21 cellular contexts compared by ENCODE assay signal in genomic region chr21:44791993-44792392, GRCh38. TPM values are rescaled to one million over a fixed set of nuclear protein-coding genes. Genes with fewer than 3 reads are reported as not detected.
DNase-seq lines count a peak whose midpoint lies in the region; ATAC-seq and TF ChIP-seq lines count a peak whose summit lies in the region.
"Had no signal": no experiment of that assay in that cellular context is flagged by ENCODE, and none has a peak within 500 bp of the region (broad histone marks: within the 10 kb centered on the region; RNA-seq: fewer than 3 reads in every experiment).

No MANE protein-coding gene starts in this region.

- peaks cover 4 to 33% (median 27%) of the 10 kb centered on the region in 4 donors for H3K4me1 ChIP-seq in liver (ENCODE audit: control insufficient read depth in 4 of 4, insufficient read depth in 4 of 4, low read length in 3 of 4)

- no peaks in the 10 kb centered on the region for H3K9me3 ChIP-seq in liver (ENCODE audit: control insufficient read depth in 4 of 4, low read length in 3 of 4)

- H3K9ac ChIP-seq in liver (ENCODE audit: low read depth in 1 of 2, low read length in 2 of 2), result no peak overlapping the region
- H3K9ac ChIP-seq: KMS-11 had no signal

- no peak for ATAC-seq in stimulated activated naive CD8-positive, alpha-beta T cell treated with anti-CD3 and anti-CD28 coated beads, Interleukin-15, Interleukin-2, amounts not matched to agents 100 U/mL and 50 U/mL, for 24 hours
- no peak for ATAC-seq in WTC11
- ATAC-seq in HG03108 (IDR thresholded peaks at IDR 0.05; ENCODE audit: unreplicated experiment), result no peak
- ATAC-seq: Panc1 had no signal

- 85% methylated on average over 5 of the region's 5 CpGs for WGBS in liver

- DNase-seq in stimulated activated naive CD8-positive, alpha-beta T cell treated with anti-CD3 and anti-CD28 coated beads, Interleukin-15, Interleukin-2, amounts not matched to agents 100 U/mL and 50 U/mL, for 24 hours, result no peak
- DNase-seq in WTC11 (ENCODE audit: low spot score) (no peak), activated gamma-delta T cell (lab: John Stamatoyannopoulos, UW) (no peak), HT-29 (ENCODE audit: low spot score) (no peak)
- DNase-seq: Calu3; CD4-positive, alpha-beta T cell; DMS153; H7; IMR-90; NCI-H1105; NCI-H146; NCI-H2029; NCI-H2171; NCI-H345; NCI-H524 treated with DMSO at 0.1 percent for 48 hours; NCI-H82 had no signal

- TF ChIP-seq CTCF in WTC11 (IDR thresholded peaks at IDR 0.05), result no peak
- no peak for TF ChIP-seq CTCF in liver (IDR thresholded peaks at IDR 0.05; ENCODE audit: low read depth, low read length, missing input control)

- no peaks in the 10 kb centered on the region for H3K9me3 Mint-ChIP-seq in stimulated activated naive CD8-positive, alpha-beta T cell treated with anti-CD3 and anti-CD28 coated beads, Interleukin-15, Interleukin-2, amounts not matched to agents 100 ng/mL and 50 ng/mL, for 24 hours
- H3K9me3 Mint-ChIP-seq in WTC11, result peaks cover 6% of the 10 kb centered on the region; the same call in 1 of the 2 replicates
- H3K9me3 Mint-ChIP-seq: CD4-positive, alpha-beta T cell had no signal

- POLR2A ChIA-PET in WTC11 (lab: Charles Lee), result no interaction called here

- no peak for TF ChIP-seq RAD21 in liver (IDR thresholded peaks at IDR 0.05)

- no peak overlapping the region for H3K27ac ChIP-seq in liver (ENCODE audit: low read depth in 1 of 2, low read length in 2 of 2)
- H3K27ac ChIP-seq: KMS-11 had no signal

- no peaks in the 10 kb centered on the region for H3K27me3 ChIP-seq in liver (ENCODE audit: control insufficient read depth in 4 of 4, insufficient read depth in 4 of 4, low read length in 3 of 4)

- H3K4me1 Mint-ChIP-seq in stimulated activated naive CD8-positive, alpha-beta T cell treated with anti-CD3 and anti-CD28 coated beads, Interleukin-15, Interleukin-2, amounts not matched to agents 100 ng/mL and 50 ng/mL, for 24 hours (ENCODE audit: low read depth), result peaks cover 63% of the 10 kb centered on the region
- peaks cover 23% of the 10 kb centered on the region for H3K4me1 Mint-ChIP-seq in WTC11

- H3K27me3 Mint-ChIP-seq in stimulated activated naive CD8-positive, alpha-beta T cell treated with anti-CD3 and anti-CD28 coated beads, Interleukin-15, Interleukin-2, amounts not matched to agents 100 ng/mL and 50 ng/mL, for 24 hours, result no peaks in the 10 kb centered on the region
- no peaks in the 10 kb centered on the region for H3K27me3 Mint-ChIP-seq in WTC11 (ENCODE audit: low read depth)
- H3K27me3 Mint-ChIP-seq: CD4-positive, alpha-beta T cell had no signal

- H3K4me3 Mint-ChIP-seq in stimulated activated naive CD8-positive, alpha-beta T cell treated with anti-CD3 and anti-CD28 coated beads, Interleukin-15, Interleukin-2, amounts not matched to agents 100 ng/mL and 50 ng/mL, for 24 hours, result no peak overlapping the region
- no peak overlapping the region for H3K4me3 Mint-ChIP-seq in WTC11
- H3K4me3 Mint-ChIP-seq: CD4-positive, alpha-beta T cell had no signal

- H3K4me3 ChIP-seq in liver (ENCODE audit: low read depth in 1 of 3, low read length in 3 of 3), result no peak overlapping the region

- peaks cover 0 to 4% (median 1%) of the 10 kb centered on the region in 4 donors for H3K36me3 ChIP-seq in liver (ENCODE audit: control insufficient read depth in 4 of 4, insufficient read depth in 3 of 4, low read depth in 1 of 4, low read length in 3 of 4)

- H3K36me3 Mint-ChIP-seq in stimulated activated naive CD8-positive, alpha-beta T cell treated with anti-CD3 and anti-CD28 coated beads, Interleukin-15, Interleukin-2, amounts not matched to agents 100 ng/mL and 50 ng/mL, for 24 hours (ENCODE audit: low read depth), result peaks cover 62% of the 10 kb centered on the region
- H3K36me3 Mint-ChIP-seq in WTC11, result peaks cover 47% of the 10 kb centered on the region

- H3K27ac Mint-ChIP-seq in stimulated activated naive CD8-positive, alpha-beta T cell treated with anti-CD3 and anti-CD28 coated beads, Interleukin-15, Interleukin-2, amounts not matched to agents 100 ng/mL and 50 ng/mL, for 24 hours, result peak overlapping the region; percentile 59
- 0 out of 2 replicates have a peak overlapping the region, but pooled peaks have one; percentile 21 for H3K27ac Mint-ChIP-seq in WTC11
- H3K27ac Mint-ChIP-seq: CD4-positive, alpha-beta T cell had no signal

- CTCF ChIA-PET in WTC11 (lab: Charles Lee), result interaction anchor here (1.5 kb wide), 1 partner anchor 282 kb away, joined by 6 read pairs; no protein-coding TSS in a partner anchor

TF ChIP-seq in WTC11, 78 proteins besides CTCF, POLR2A, EP300 and RAD21 (continues in another document):
- TF ChIP-seq ZNF532 (CRISPR knock-in tag; IDR thresholded peaks at IDR 0.05; ENCODE audit: borderline replicate concordance) (no peak), ZNF416 (CRISPR knock-in tag; IDR thresholded peaks at IDR 0.05) (no peak), HMGA2 (CRISPR knock-in tag; IDR thresholded peaks at IDR 0.05) (no peak)

TF ChIP-seq in liver, 16 proteins besides CTCF, POLR2A, EP300 and RAD21:
- TF ChIP-seq ZBTB33 (IDR thresholded peaks at IDR 0.05) (no peak), HNF4G (IDR thresholded peaks at IDR 0.05) (peak; percentile 24), HNF4A (conservative IDR thresholded peaks at IDR 0.05) (peak; percentile 53 to 70), JUND (IDR thresholded peaks at IDR 0.05) (no peak), RXRA (IDR thresholded peaks at IDR 0.05) (no peak), REST (IDR thresholded peaks at IDR 0.05) (no peak), YY1 (IDR thresholded peaks at IDR 0.05) (no peak), FOXA2 (IDR thresholded peaks at IDR 0.05) (no peak), NR2F2 (IDR thresholded peaks at IDR 0.05) (no peak), FOXA1 (IDR thresholded peaks at IDR 0.05) (no peak)

RNA-seq across cellular contexts. Expression of gene UBE2G2, which starts 9.6 kb away (rescaled TPM):
- total RNA-seq in WTC11 (2021) (109 to 117 TPM (median 113 TPM) in 3 replicates), liver (10 to 100 TPM; 35.1 to 83.5 TPM)
- polyA plus RNA-seq in liver, result 10 to 100 TPM; 27.4 to 46.6 TPM
- total RNA-seq in HT-29 (2014; rRNA removed; shearing (Covaris generic)), result 63.7 and 64.5 TPM in 2 replicates

RNA-seq across cellular contexts. Expression of gene SUMO3, which starts 25.9 kb away (rescaled TPM):
- total RNA-seq in WTC11 (2021) (81.7 to 86.3 TPM (median 85.4 TPM) in 3 replicates), liver (10 to 100 TPM; 35.1 to 39.9 TPM)
- polyA plus RNA-seq in liver, result 10 to 100 TPM; 41.4 to 51.0 TPM
- total RNA-seq in HT-29 (2014; rRNA removed; shearing (Covaris generic)), result 90.3 and 98.8 TPM in 2 replicates
